ENCODE assay signal across 1 cellular context in genomic region chr4:7034262-7035081, GRCh38.
TF ChIP-seq lines count a peak whose summit lies in the region.

No MANE protein-coding gene starts in this region.

TF ChIP-seq in HepG2, 621 proteins besides CTCF, POLR2A, EP300 and RAD21 (continued from another document and continues in another):
- TF ChIP-seq, protein P1, sequence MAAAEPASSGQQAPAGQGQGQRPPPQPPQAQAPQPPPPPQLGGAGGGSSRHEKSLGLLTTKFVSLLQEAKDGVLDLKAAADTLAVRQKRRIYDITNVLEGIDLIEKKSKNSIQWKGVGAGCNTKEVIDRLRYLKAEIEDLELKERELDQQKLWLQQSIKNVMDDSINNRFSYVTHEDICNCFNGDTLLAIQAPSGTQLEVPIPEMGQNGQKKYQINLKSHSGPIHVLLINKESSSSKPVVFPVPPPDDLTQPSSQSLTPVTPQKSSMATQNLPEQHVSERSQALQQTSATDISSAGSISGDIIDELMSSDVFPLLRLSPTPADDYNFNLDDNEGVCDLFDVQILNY (CRISPR knock-in tag; conservative IDR thresholded peaks at IDR 0.05): no peak
- peak; percentile 67 for TF ChIP-seq SOX5 (CRISPR knock-in tag; IDR thresholded peaks at IDR 0.05; ENCODE audit: borderline replicate concordance)
- peak; percentile 19; the same call in 1 of the 2 replicates for TF ChIP-seq TFE3 (CRISPR knock-in tag; IDR thresholded peaks at IDR 0.05)
- TF ChIP-seq ZNF782 (CRISPR knock-in tag; IDR thresholded peaks at IDR 0.05; ENCODE audit: borderline replicate concordance): peak; percentile 76
- no peak for TF ChIP-seq ZSCAN20 (CRISPR knock-in tag; IDR thresholded peaks at IDR 0.05; ENCODE audit: borderline replicate concordance)
- peak; percentile 75; the same call in 1 of the 2 replicates for TF ChIP-seq MXD4 (CRISPR knock-in tag; IDR thresholded peaks at IDR 0.05)
- TF ChIP-seq SIX1 (CRISPR knock-in tag; IDR thresholded peaks at IDR 0.05; ENCODE audit: borderline replicate concordance): no peak
- no peak for TF ChIP-seq ZFP82 (CRISPR knock-in tag; IDR thresholded peaks at IDR 0.05; ENCODE audit: borderline replicate concordance)
- no peak for TF ChIP-seq FOXA1 (IDR thresholded peaks at IDR 0.05)
- TF ChIP-seq FOXA1 (CRISPR knock-in tag; IDR thresholded peaks at IDR 0.05): peak; percentile 71
- TF ChIP-seq HNRNPL (IDR thresholded peaks at IDR 0.05; ENCODE audit: low read depth, low read length): 0 out of 2 replicates have a peak, but pooled peaks have one; percentile 12
- no peak for TF ChIP-seq ZFYVE20 (CRISPR knock-in tag; IDR thresholded peaks at IDR 0.05; ENCODE audit: borderline replicate concordance, low read depth)
- TF ChIP-seq, protein P2, sequence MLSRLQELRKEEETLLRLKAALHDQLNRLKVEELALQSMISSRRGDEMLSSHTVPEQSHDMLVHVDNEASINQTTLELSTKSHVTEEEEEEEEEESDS (CRISPR knock-in tag; IDR thresholded peaks at IDR 0.05; ENCODE audit: borderline replicate concordance): no peak
- TF ChIP-seq, protein P3, sequence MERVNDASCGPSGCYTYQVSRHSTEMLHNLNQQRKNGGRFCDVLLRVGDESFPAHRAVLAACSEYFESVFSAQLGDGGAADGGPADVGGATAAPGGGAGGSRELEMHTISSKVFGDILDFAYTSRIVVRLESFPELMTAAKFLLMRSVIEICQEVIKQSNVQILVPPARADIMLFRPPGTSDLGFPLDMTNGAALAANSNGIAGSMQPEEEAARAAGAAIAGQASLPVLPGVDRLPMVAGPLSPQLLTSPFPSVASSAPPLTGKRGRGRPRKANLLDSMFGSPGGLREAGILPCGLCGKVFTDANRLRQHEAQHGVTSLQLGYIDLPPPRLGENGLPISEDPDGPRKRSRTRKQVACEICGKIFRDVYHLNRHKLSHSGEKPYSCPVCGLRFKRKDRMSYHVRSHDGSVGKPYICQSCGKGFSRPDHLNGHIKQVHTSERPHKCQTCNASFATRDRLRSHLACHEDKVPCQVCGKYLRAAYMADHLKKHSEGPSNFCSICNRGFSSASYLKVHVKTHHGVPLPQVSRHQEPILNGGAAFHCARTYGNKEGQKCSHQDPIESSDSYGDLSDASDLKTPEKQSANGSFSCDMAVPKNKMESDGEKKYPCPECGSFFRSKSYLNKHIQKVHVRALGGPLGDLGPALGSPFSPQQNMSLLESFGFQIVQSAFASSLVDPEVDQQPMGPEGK (CRISPR knock-in tag; IDR thresholded peaks at IDR 0.05): peak; percentile 57; the same call in 1 of the 2 replicates
- TF ChIP-seq TBP (CRISPR knock-in tag; IDR thresholded peaks at IDR 0.05): no peak
- peak; percentile 75; the same call in 1 of the 2 replicates for TF ChIP-seq FOXK1 (CRISPR knock-in tag; IDR thresholded peaks at IDR 0.05; ENCODE audit: borderline replicate concordance, low read depth)
- peak; percentile 63; the same call in 1 of the 2 replicates for TF ChIP-seq ZNF598 (CRISPR knock-in tag; IDR thresholded peaks at IDR 0.05; ENCODE audit: borderline replicate concordance)
- TF ChIP-seq, protein P4, sequence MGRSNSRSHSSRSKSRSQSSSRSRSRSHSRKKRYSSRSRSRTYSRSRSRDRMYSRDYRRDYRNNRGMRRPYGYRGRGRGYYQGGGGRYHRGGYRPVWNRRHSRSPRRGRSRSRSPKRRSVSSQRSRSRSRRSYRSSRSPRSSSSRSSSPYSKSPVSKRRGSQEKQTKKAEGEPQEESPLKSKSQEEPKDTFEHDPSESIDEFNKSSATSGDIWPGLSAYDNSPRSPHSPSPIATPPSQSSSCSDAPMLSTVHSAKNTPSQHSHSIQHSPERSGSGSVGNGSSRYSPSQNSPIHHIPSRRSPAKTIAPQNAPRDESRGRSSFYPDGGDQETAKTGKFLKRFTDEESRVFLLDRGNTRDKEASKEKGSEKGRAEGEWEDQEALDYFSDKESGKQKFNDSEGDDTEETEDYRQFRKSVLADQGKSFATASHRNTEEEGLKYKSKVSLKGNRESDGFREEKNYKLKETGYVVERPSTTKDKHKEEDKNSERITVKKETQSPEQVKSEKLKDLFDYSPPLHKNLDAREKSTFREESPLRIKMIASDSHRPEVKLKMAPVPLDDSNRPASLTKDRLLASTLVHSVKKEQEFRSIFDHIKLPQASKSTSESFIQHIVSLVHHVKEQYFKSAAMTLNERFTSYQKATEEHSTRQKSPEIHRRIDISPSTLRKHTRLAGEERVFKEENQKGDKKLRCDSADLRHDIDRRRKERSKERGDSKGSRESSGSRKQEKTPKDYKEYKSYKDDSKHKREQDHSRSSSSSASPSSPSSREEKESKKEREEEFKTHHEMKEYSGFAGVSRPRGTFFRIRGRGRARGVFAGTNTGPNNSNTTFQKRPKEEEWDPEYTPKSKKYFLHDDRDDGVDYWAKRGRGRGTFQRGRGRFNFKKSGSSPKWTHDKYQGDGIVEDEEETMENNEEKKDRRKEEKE (IDR thresholded peaks at IDR 0.05): no peak
- TF ChIP-seq MTF1 (CRISPR knock-in tag; IDR thresholded peaks at IDR 0.05): no peak
- TF ChIP-seq, protein P5, sequence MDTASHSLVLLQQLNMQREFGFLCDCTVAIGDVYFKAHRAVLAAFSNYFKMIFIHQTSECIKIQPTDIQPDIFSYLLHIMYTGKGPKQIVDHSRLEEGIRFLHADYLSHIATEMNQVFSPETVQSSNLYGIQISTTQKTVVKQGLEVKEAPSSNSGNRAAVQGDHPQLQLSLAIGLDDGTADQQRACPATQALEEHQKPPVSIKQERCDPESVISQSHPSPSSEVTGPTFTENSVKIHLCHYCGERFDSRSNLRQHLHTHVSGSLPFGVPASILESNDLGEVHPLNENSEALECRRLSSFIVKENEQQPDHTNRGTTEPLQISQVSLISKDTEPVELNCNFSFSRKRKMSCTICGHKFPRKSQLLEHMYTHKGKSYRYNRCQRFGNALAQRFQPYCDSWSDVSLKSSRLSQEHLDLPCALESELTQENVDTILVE (CRISPR knock-in tag; IDR thresholded peaks at IDR 0.05): peak; percentile 34; the same call in 1 of the 2 replicates
- no peak for TF ChIP-seq JUNB (CRISPR knock-in tag; IDR thresholded peaks at IDR 0.05; ENCODE audit: borderline replicate concordance)
- 0 out of 2 replicates have a peak, but pooled peaks have one; percentile 61 for TF ChIP-seq ZNF891 (CRISPR knock-in tag; IDR thresholded peaks at IDR 0.05)
- peak; percentile 67 for TF ChIP-seq GATAD1 (CRISPR knock-in tag; IDR thresholded peaks at IDR 0.05)
- TF ChIP-seq RERE (CRISPR knock-in tag; IDR thresholded peaks at IDR 0.05; ENCODE audit: low read depth): peak; percentile 61; the same call in 1 of the 2 replicates
- TF ChIP-seq ZNF589 (CRISPR knock-in tag; conservative IDR thresholded peaks at IDR 0.05): no peak
- no peak for TF ChIP-seq ZNF24 (IDR thresholded peaks at IDR 0.05)
- TF ChIP-seq, protein P6, sequence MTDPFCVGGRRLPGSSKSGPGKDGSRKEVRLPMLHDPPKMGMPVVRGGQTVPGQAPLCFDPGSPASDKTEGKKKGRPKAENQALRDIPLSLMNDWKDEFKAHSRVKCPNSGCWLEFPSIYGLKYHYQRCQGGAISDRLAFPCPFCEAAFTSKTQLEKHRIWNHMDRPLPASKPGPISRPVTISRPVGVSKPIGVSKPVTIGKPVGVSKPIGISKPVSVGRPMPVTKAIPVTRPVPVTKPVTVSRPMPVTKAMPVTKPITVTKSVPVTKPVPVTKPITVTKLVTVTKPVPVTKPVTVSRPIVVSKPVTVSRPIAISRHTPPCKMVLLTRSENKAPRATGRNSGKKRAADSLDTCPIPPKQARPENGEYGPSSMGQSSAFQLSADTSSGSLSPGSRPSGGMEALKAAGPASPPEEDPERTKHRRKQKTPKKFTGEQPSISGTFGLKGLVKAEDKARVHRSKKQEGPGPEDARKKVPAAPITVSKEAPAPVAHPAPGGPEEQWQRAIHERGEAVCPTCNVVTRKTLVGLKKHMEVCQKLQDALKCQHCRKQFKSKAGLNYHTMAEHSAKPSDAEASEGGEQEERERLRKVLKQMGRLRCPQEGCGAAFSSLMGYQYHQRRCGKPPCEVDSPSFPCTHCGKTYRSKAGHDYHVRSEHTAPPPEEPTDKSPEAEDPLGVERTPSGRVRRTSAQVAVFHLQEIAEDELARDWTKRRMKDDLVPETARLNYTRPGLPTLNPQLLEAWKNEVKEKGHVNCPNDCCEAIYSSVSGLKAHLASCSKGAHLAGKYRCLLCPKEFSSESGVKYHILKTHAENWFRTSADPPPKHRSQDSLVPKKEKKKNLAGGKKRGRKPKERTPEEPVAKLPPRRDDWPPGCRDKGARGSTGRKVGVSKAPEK (CRISPR knock-in tag; IDR thresholded peaks at IDR 0.05; ENCODE audit: borderline replicate concordance): no peak; the same call in 1 of the 2 replicates
- no peak for TF ChIP-seq EHMT2 (IDR thresholded peaks at IDR 0.05; ENCODE audit: borderline replicate concordance, low read depth, low read length)
- peak; percentile 13; the same call in 1 of the 2 replicates for TF ChIP-seq SP4 (CRISPR knock-in tag; IDR thresholded peaks at IDR 0.05)
- TF ChIP-seq ZKSCAN5 (CRISPR knock-in tag; IDR thresholded peaks at IDR 0.05): no peak
- TF ChIP-seq RARA (CRISPR knock-in tag; IDR thresholded peaks at IDR 0.05): peak; percentile 78
- TF ChIP-seq GTF2F1 (IDR thresholded peaks at IDR 0.05; ENCODE audit: low read length): no peak
- TF ChIP-seq, protein P7, sequence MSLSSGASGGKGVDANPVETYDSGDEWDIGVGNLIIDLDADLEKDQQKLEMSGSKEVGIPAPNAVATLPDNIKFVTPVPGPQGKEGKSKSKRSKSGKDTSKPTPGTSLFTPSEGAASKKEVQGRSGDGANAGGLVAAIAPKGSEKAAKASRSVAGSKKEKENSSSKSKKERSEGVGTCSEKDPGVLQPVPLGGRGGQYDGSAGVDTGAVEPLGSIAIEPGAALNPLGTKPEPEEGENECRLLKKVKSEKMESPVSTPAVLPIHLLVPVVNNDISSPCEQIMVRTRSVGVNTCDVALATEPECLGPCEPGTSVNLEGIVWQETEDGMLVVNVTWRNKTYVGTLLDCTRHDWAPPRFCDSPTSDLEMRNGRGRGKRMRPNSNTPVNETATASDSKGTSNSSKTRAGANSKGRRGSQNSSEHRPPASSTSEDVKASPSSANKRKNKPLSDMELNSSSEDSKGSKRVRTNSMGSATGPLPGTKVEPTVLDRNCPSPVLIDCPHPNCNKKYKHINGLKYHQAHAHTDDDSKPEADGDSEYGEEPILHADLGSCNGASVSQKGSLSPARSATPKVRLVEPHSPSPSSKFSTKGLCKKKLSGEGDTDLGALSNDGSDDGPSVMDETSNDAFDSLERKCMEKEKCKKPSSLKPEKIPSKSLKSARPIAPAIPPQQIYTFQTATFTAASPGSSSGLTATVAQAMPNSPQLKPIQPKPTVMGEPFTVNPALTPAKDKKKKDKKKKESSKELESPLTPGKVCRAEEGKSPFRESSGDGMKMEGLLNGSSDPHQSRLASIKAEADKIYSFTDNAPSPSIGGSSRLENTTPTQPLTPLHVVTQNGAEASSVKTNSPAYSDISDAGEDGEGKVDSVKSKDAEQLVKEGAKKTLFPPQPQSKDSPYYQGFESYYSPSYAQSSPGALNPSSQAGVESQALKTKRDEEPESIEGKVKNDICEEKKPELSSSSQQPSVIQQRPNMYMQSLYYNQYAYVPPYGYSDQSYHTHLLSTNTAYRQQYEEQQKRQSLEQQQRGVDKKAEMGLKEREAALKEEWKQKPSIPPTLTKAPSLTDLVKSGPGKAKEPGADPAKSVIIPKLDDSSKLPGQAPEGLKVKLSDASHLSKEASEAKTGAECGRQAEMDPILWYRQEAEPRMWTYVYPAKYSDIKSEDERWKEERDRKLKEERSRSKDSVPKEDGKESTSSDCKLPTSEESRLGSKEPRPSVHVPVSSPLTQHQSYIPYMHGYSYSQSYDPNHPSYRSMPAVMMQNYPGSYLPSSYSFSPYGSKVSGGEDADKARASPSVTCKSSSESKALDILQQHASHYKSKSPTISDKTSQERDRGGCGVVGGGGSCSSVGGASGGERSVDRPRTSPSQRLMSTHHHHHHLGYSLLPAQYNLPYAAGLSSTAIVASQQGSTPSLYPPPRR (CRISPR knock-in tag; IDR thresholded peaks at IDR 0.05; ENCODE audit: borderline replicate concordance): peak; percentile 29; the same call in 1 of the 2 replicates
- TF ChIP-seq ZNF747 (CRISPR knock-in tag; IDR thresholded peaks at IDR 0.05; ENCODE audit: borderline replicate concordance): peak; percentile 75; the same call in 1 of the 2 replicates
- TF ChIP-seq ZNF749 (CRISPR knock-in tag; IDR thresholded peaks at IDR 0.05; ENCODE audit: borderline replicate concordance): no peak
- TF ChIP-seq ZNF263 (CRISPR knock-in tag; IDR thresholded peaks at IDR 0.05): no peak
